In genomic region chr2:151973901-151974199, GRCh38 we compare ENCODE assay signal across 11 cellular contexts.
DNase-seq lines count a peak whose midpoint lies in the region; ATAC-seq, FAIRE-seq and TF ChIP-seq lines count a peak whose summit lies in the region.
"Had no signal": no experiment of that assay in that cellular context is flagged by ENCODE, and none has a peak within 500 bp of the region (broad histone marks: within the 10 kb centered on the region; RNA-seq: fewer than 3 reads in every experiment).

No MANE protein-coding gene starts in this region.

- H3K9me3 ChIP-seq in keratinocyte (ENCODE audit: control insufficient read depth, low read depth, low read length): no peaks in the 10 kb centered on the region
- H3K9me3 ChIP-seq: ovary had no signal

- H3K27ac ChIP-seq in keratinocyte (ENCODE audit: control insufficient read depth, insufficient read depth, low read length): no peak overlapping the region
- H3K27ac ChIP-seq: KMS-11, ovary had no signal

- no peak for ATAC-seq in HG03342 (IDR thresholded peaks at IDR 0.05; ENCODE audit: unreplicated experiment)
- no peak for ATAC-seq in GM21367 (IDR thresholded peaks at IDR 0.05; ENCODE audit: unreplicated experiment)

- H3K9ac ChIP-seq in keratinocyte (ENCODE audit: control insufficient read depth, extremely low read depth, insufficient read depth, low read length): no peak overlapping the region
- H3K9ac ChIP-seq: KMS-11 had no signal

- dilution Hi-C loops in keratinocyte (cut with MboI; ENCODE audit: extremely low pct_ligation_motif_present, low sequenced_read_pairs): no loop called here

- H3K27me3 ChIP-seq in keratinocyte (ENCODE audit: control insufficient read depth, extremely low read depth, insufficient read depth, low read length): peaks cover 6% of the 10 kb centered on the region
- H3K27me3 ChIP-seq: ovary had no signal

- H3K4me2 ChIP-seq in keratinocyte (ENCODE audit: control insufficient read depth, extremely low read depth, insufficient read depth, low read depth, low read length): peak overlapping the region; percentile 66
- H3K4me2 ChIP-seq: KMS-11 had no signal

- FAIRE-seq in keratinocyte (lab: Jason Lieb, UNC) (peak; percentile 66), GM19239 (lab: Jason Lieb, UNC) (no peak)

- H3K36me3 ChIP-seq in keratinocyte (ENCODE audit: control insufficient read depth in 2 of 2, extremely low read depth in 1 of 2, insufficient read depth in 2 of 2, low read length in 2 of 2): no peaks in the 10 kb centered on the region
- H3K36me3 ChIP-seq: ovary had no signal

- peak; percentile 22 for DNase-seq in DMS53 treated with DMSO at 0.1 percent for 48 hours (lab: John Stamatoyannopoulos, UW; ENCODE audit: unreplicated experiment)
- DNase-seq in NCI-H187 treated with DMSO at 0.1 percent for 48 hours (lab: John Stamatoyannopoulos, UW): peak; percentile 8
- peak; percentile 4 to 26 for DNase-seq in cardiac fibroblast (ENCODE audit: low read depth in 2 of 2)
- no peak for DNase-seq in keratinocyte (ENCODE audit: low read depth, low spot score)
- DNase-seq in HT-29 (ENCODE audit: low spot score): no peak
- DNase-seq in GM19239 (ENCODE audit: insufficient read length, low spot score): no peak
- DNase-seq: activated naive CD4-positive, alpha-beta T cell; ovary had no signal

- TF ChIP-seq CTCF in cardiac fibroblast (IDR thresholded peaks at IDR 0.05; ENCODE audit: low read depth, low read length) (no peak), keratinocyte (optimal IDR thresholded peaks at IDR 0.05 in 1 of 3, IDR thresholded peaks at IDR 0.05 in 1 of 3, conservative IDR thresholded peaks at IDR 0.05 in 1 of 3; ENCODE audit: extremely low read depth in 1 of 3, insufficient read depth in 2 of 3, low read length in 3 of 3) (no peak)

- no peaks in the 10 kb centered on the region for H3K79me2 ChIP-seq in keratinocyte (ENCODE audit: control insufficient read depth, insufficient read depth, low read length)

- peaks cover 9% of the 10 kb centered on the region for H3K4me1 ChIP-seq in keratinocyte (ENCODE audit: control insufficient read depth, extremely low read depth, insufficient read depth, low read length)

- H4K20me1 ChIP-seq in keratinocyte (ENCODE audit: control insufficient read depth, extremely low read depth, insufficient read depth, low read length): no peaks in the 10 kb centered on the region

- H3K9me1 ChIP-seq in keratinocyte (ENCODE audit: control insufficient read depth, extremely low read depth, insufficient read depth, low read length): no peaks in the 10 kb centered on the region

- H2AFZ ChIP-seq in keratinocyte (ENCODE audit: control insufficient read depth, low read length): peak overlapping the region; percentile 45

- H3K4me3 ChIP-seq in cardiac fibroblast (replicated peaks in 1 of 2; ENCODE audit: low read depth in 2 of 2, low read length in 2 of 2) (no peak overlapping the region), keratinocyte (ENCODE audit: control insufficient read depth in 2 of 3, extremely low read depth in 1 of 3, insufficient read depth in 2 of 3, low read depth in 1 of 3, low read length in 3 of 3) (peak overlapping the region in 1 of 3 experiments; percentile 3)
- H3K4me3 ChIP-seq: ovary had no signal

Comparison
In these comparisons a context has a peak if more than half of its experiments do, and no peak if none do; other contexts are left out.
1. DNase-seq: peak in DMS53 treated with DMSO at 0.1 percent for 48 hours (single experiment), NCI-H187 treated with DMSO at 0.1 percent for 48 hours (single experiment) and cardiac fibroblast (2 of 2); none in keratinocyte (single experiment), HT-29 (single experiment) and GM19239 (single experiment).